Comparison of ENCODE assay signal across 8 cellular contexts in the genomic region with DNA sequence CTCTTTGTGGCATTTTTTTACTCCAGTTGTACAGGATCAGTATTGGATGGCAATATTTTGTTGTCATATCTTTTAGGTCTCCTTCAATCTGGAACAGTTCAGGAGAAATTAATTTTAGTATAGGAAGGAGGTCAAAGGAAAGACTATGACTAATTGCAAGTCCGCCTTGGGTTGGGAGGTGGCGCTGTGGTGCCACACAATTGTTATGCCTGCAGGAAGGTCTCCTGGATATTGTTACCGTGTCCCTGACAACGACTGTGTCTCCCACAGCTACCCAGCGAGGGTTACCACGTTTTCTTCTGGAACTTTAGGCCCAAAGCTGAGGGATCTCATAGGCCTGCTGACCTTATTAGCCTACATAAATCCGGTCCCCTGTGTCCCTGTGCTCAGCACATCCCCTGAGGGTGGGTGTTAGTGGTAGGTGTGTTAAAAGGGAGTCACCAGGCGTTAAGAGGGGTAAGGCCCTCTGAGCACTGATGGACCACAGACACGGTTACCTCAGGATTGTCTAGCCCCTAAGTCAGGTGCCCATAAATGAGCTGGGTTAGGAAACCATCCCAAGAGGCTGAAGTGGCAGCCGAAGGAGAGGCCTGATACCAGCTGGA. TPM values are rescaled to one million over a fixed set of nuclear protein-coding genes. Genes with fewer than 3 reads are reported as not detected.
DNase-seq lines count a peak whose midpoint lies in the region; ATAC-seq, FAIRE-seq and TF ChIP-seq lines count a peak whose summit lies in the region.

No MANE protein-coding gene starts in this region.

- in situ Hi-C loops in GM23248 (cut with MboI) = loop anchor here (10.0 to 25.0 kb wide), 2 partner anchors 523 to 985 kb away; partner anchors contain the start of gene TIPARP

- peak; percentile 90 for TF ChIP-seq CTCF in astrocyte (IDR thresholded peaks at IDR 0.05; ENCODE audit: insufficient read depth, low read depth, low read length)

- H3K27ac ChIP-seq in GM23248 (0 out of 2 replicates have a peak overlapping the region, but pooled peaks have one; percentile 16), astrocyte (ENCODE audit: low read depth, low read length) (no peak overlapping the region)

- H3K4me1 ChIP-seq in GM23248 (ENCODE audit: insufficient read depth) = peaks cover 6% of the 10 kb centered on the region; the same call in 1 of the 2 replicates
- peaks cover 3% of the 10 kb centered on the region for H3K4me1 ChIP-seq in astrocyte (ENCODE audit: insufficient read depth, low read length)

- H3K4me3 Mint-ChIP-seq in T-cell = no peak overlapping the region
- no peak overlapping the region for H3K4me3 Mint-ChIP-seq in astrocyte (ENCODE audit: unreplicated experiment)

- H3K9ac ChIP-seq in GM23248 (peak overlapping the region; percentile 72), astrocyte (ENCODE audit: low read length) (peak overlapping the region; percentile 39)

- H3K79me2 ChIP-seq in GM23248 (ENCODE audit: insufficient read depth) = no peaks in the 10 kb centered on the region
- H3K79me2 ChIP-seq in astrocyte (ENCODE audit: insufficient read depth, low read length) = no peaks in the 10 kb centered on the region

- H3K4me3 ChIP-seq in GM23248 (no peak overlapping the region), astrocyte (ENCODE audit: insufficient read depth, low read depth, low read length) (no peak overlapping the region)

- no peaks in the 10 kb centered on the region for H3K9me2 ChIP-seq in GM23248 (ENCODE audit: insufficient read depth)

- H3K9me3 ChIP-seq in GM23248 (ENCODE audit: low read depth) (no peaks in the 10 kb centered on the region), astrocyte (ENCODE audit: insufficient read depth, low read depth, low read length) (no peaks in the 10 kb centered on the region)

- H3K27ac Mint-ChIP-seq in T-cell = no peak overlapping the region
- H3K27ac Mint-ChIP-seq in astrocyte (ENCODE audit: unreplicated experiment) = peak overlapping the region; percentile 63

- no peak overlapping the region for H3K4me2 ChIP-seq in GM23248 (ENCODE audit: unreplicated experiment)
- H3K4me2 ChIP-seq in astrocyte (ENCODE audit: low read length) = peak overlapping the region; percentile 30

- POLR2A ChIA-PET in T-cell (lab: Charles Lee) = interaction anchor here (0.5 to 1.0 kb wide), 3 partner anchors 10 to 997 kb away, joined by 3 to 5 read pairs (median 3); no protein-coding TSS in a partner anchor

- H3F3A ChIP-seq in GM23248 (ENCODE audit: insufficient read depth) = no peaks in the 10 kb centered on the region

- WGBS in GM23248 (ENCODE audit: low coverage in 1 of 2, low lambda C conversion rate in 2 of 2, missing lambda C conversion rate in 2 of 2), 2 experiments = 29 to 31% methylated on average over 10 of the region's 10 CpGs

- H3K36me3 ChIP-seq in GM23248 (ENCODE audit: low read depth) = no peaks in the 10 kb centered on the region
- no peaks in the 10 kb centered on the region for H3K36me3 ChIP-seq in astrocyte (ENCODE audit: insufficient read depth, low read length)

- no peak for FAIRE-seq in astrocyte (lab: Jason Lieb, UNC)

- H3K27me3 ChIP-seq in GM23248 (replicated peaks; ENCODE audit: insufficient read depth) (no peaks in the 10 kb centered on the region), astrocyte (ENCODE audit: insufficient read depth, low read length) (no peaks in the 10 kb centered on the region)

- H4K20me1 ChIP-seq in GM23248 (ENCODE audit: insufficient read depth) (no peaks in the 10 kb centered on the region), astrocyte (ENCODE audit: insufficient read depth, low read length) (no peaks in the 10 kb centered on the region)

- peaks cover 3 to 4% (median 4%) of the 10 kb centered on the region in 3 donors for H3K9me3 Mint-ChIP-seq in T-cell
- peaks cover 2% of the 10 kb centered on the region for H3K9me3 Mint-ChIP-seq in astrocyte (ENCODE audit: unreplicated experiment)

- no peaks in the 10 kb centered on the region for H3K36me3 Mint-ChIP-seq in T-cell
- no peaks in the 10 kb centered on the region for H3K36me3 Mint-ChIP-seq in astrocyte (ENCODE audit: low read depth, unreplicated experiment)

- H3K27me3 Mint-ChIP-seq in T-cell (peaks cover 0 to 6% of the 10 kb centered on the region in 2 donors), astrocyte (ENCODE audit: low read depth, unreplicated experiment) (no peaks in the 10 kb centered on the region)

- peak; percentile 38 to 69 (median 53) for ATAC-seq in T-cell (replicated peaks in 1 of 4)
- ATAC-seq in GM21423 (IDR thresholded peaks at IDR 0.05; ENCODE audit: unreplicated experiment) = no peak

- DNase-seq in DMS 273 (lab: John Stamatoyannopoulos, UW; ENCODE audit: unreplicated experiment) = peak; percentile 90
- DNase-seq in GM23248 = peak; percentile 83
- peak; percentile 58 for DNase-seq in NCI-H1105 (lab: John Stamatoyannopoulos, UW)
- DNase-seq in T-cell = peak; percentile 5 to 61 (median 38)
- DNase-seq in astrocyte (ENCODE audit: low read depth) = peak; percentile 64
- DNase-seq in iPS DF 19.7 (ENCODE audit: low read depth, low spot score) = peak; percentile 35
- peak; percentile 33 for DNase-seq in smooth muscle cell of the brain vasculature (ENCODE audit: low read depth, low spot score)

- H3K4me1 Mint-ChIP-seq in T-cell (peaks cover 0 to 5% (median 2%) of the 10 kb centered on the region in 3 donors), astrocyte (ENCODE audit: low read depth, unreplicated experiment) (no peaks in the 10 kb centered on the region)

- H2AFZ ChIP-seq in GM23248 (peak overlapping the region; percentile 70), astrocyte (ENCODE audit: low read depth, low read length) (peak overlapping the region; percentile 76)

- CTCF ChIA-PET in T-cell (lab: Charles Lee) = interaction anchor here (0.6 to 4.7 kb wide), 26 partner anchors 8 to 1089 kb away, joined by 3 to 72 read pairs (median 4); no protein-coding TSS in a partner anchor

RNA-seq across cellular contexts. Expression of gene KCNAB1, which starts 31.5 kb away (rescaled TPM):
- not detected in 2 replicates for total RNA-seq in GM23248 (2014; rRNA removed; shearing (Covaris generic))
- polyA plus RNA-seq in GM23248 (2016; fragmentation: Nextera tagmentation; extraction: Ambion mirVana) = 1.1 and 1.3 TPM in 2 replicates
- under 1 TPM in 1 of 5 donors, not detected in 4; 0.15 TPM for total RNA-seq in T-cell
- 0.30 and 0.72 TPM in 2 replicates for total RNA-seq in astrocyte

Comparison
In these comparisons a context has a peak if more than half of its experiments do, and no peak if none do; other contexts are left out.
1. DNase-seq: peak in every context shown above with its lines; median percentile 90 in DMS 273; 83 in GM23248; 64 in astrocyte; 58 in NCI-H1105; 38 in T-cell; 35 in iPS DF 19.7; 33 in smooth muscle cell of the brain vasculature.